Comparison of ENCODE assay signal across 1 cellular context in the genomic region with DNA sequence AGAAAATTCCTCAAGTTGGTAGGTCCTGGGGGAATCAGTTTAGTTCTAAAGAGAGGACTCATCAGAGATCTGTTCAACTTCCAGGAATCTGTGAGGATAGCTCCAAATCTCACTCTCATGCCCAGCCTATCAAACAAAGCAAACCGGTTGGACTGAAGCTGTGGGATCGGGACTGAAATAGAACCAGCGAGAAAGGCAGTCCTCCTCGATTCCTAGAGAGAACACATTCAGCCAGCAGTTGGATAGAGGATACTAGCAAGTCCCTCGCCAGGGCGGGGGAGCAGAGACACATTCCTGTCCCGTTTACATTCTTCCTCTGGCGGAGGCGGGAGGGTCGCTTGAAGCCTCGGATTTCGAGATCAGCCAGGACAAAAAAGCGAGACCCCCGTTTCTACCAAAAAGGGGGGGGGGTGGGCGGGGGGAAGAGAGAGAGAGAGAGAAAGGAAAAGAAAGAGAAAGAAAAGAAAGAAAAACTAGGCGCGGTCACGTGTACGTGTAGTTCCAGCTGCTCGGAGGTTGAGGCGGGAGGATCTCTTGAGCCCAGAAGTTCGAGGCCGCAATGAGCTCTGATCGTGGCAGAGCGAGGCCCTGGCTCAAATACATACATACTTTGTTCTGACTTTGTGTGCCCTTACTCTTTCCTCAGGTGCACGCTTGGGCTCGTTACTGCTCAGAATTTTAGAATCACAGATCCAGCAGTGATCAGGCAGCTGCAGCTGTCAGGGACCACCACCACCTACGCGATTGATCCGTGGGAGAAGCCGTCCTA.
TF ChIP-seq lines count a peak whose summit lies in the region.

No MANE protein-coding gene starts in this region.

TF ChIP-seq in HepG2, 621 proteins besides CTCF, POLR2A, EP300 and RAD21 (continued from another document and continues in another):
- TF ChIP-seq KLF13 (CRISPR knock-in tag; IDR thresholded peaks at IDR 0.05) (no peak), GZF1 (CRISPR knock-in tag; IDR thresholded peaks at IDR 0.05) (no peak), HNRNPK (IDR thresholded peaks at IDR 0.05; ENCODE audit: low read depth, low read length, poor library complexity, severe bottlenecking) (peak; percentile 67), ZNF747 (CRISPR knock-in tag; IDR thresholded peaks at IDR 0.05; ENCODE audit: borderline replicate concordance) (no peak), ZNF839 (CRISPR knock-in tag; IDR thresholded peaks at IDR 0.05; ENCODE audit: borderline replicate concordance) (no peak), ZNF124 (CRISPR knock-in tag; IDR thresholded peaks at IDR 0.05) (peak; percentile 92), IKZF1 (IDR thresholded peaks at IDR 0.05) (no peak), ZBTB1 (CRISPR knock-in tag; IDR thresholded peaks at IDR 0.05; ENCODE audit: borderline replicate concordance) (0 out of 2 replicates have a peak, but pooled peaks have one; percentile 69), ZNF776 (CRISPR knock-in tag; IDR thresholded peaks at IDR 0.05) (no peak), NFKB2 (CRISPR knock-in tag; IDR thresholded peaks at IDR 0.05; ENCODE audit: borderline replicate concordance) (no peak; the same call in 1 of the 2 replicates), ZNF496 (CRISPR knock-in tag; IDR thresholded peaks at IDR 0.05; ENCODE audit: insufficient replicate concordance) (no peak), MXI1 (IDR thresholded peaks at IDR 0.05; ENCODE audit: borderline replicate concordance, low read depth, low read length) (0 out of 3 replicates have a peak, but pooled peaks have one; percentile 14), HOXD1 (CRISPR knock-in tag; IDR thresholded peaks at IDR 0.05) (no peak), ZFP36L1 (CRISPR knock-in tag; IDR thresholded peaks at IDR 0.05) (peak; percentile 48; the same call in 1 of the 2 replicates), TCF7 (IDR thresholded peaks at IDR 0.05; ENCODE audit: low read depth) (no peak), GATA4 (IDR thresholded peaks at IDR 0.05; ENCODE audit: borderline replicate concordance, low read depth) (no peak), REST (IDR thresholded peaks at IDR 0.05; ENCODE audit: borderline replicate concordance in 1 of 2, low read depth in 1 of 2, low read length in 2 of 2) (peak in 1 of 2 experiments; percentile 50; a peak in 1 of 4 replicates), LBX2 (CRISPR knock-in tag; IDR thresholded peaks at IDR 0.05; ENCODE audit: borderline replicate concordance) (no peak), ZNF414 (CRISPR knock-in tag; IDR thresholded peaks at IDR 0.05) (0 out of 2 replicates have a peak, but pooled peaks have one; percentile 79), POLR2AphosphoS2 (IDR thresholded peaks at IDR 0.05; ENCODE audit: low read depth, low read length) (no peak), STAT5B (CRISPR knock-in tag; IDR thresholded peaks at IDR 0.05) (peak; percentile 39; the same call in 1 of the 2 replicates), NFRKB (IDR thresholded peaks at IDR 0.05) (no peak), THYN1 (CRISPR knock-in tag; IDR thresholded peaks at IDR 0.05; ENCODE audit: borderline replicate concordance, low read depth) (no peak), KDM5B (CRISPR knock-in tag; IDR thresholded peaks at IDR 0.05; ENCODE audit: borderline replicate concordance) (no peak; the same call in 1 of the 2 replicates)
- TF ChIP-seq, protein P1, sequence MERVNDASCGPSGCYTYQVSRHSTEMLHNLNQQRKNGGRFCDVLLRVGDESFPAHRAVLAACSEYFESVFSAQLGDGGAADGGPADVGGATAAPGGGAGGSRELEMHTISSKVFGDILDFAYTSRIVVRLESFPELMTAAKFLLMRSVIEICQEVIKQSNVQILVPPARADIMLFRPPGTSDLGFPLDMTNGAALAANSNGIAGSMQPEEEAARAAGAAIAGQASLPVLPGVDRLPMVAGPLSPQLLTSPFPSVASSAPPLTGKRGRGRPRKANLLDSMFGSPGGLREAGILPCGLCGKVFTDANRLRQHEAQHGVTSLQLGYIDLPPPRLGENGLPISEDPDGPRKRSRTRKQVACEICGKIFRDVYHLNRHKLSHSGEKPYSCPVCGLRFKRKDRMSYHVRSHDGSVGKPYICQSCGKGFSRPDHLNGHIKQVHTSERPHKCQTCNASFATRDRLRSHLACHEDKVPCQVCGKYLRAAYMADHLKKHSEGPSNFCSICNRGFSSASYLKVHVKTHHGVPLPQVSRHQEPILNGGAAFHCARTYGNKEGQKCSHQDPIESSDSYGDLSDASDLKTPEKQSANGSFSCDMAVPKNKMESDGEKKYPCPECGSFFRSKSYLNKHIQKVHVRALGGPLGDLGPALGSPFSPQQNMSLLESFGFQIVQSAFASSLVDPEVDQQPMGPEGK (CRISPR knock-in tag; IDR thresholded peaks at IDR 0.05): peak; percentile 93
- TF ChIP-seq, protein P2, sequence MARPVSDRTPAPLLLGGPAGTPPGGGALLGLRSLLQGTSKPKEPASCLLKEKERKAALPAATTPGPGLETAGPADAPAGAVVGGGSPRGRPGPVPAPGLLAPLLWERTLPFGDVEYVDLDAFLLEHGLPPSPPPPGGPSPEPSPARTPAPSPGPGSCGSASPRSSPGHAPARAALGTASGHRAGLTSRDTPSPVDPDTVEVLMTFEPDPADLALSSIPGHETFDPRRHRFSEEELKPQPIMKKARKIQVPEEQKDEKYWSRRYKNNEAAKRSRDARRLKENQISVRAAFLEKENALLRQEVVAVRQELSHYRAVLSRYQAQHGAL (CRISPR knock-in tag; IDR thresholded peaks at IDR 0.05; ENCODE audit: not compliant biosample characterization): no peak
- TF ChIP-seq, protein P3, sequence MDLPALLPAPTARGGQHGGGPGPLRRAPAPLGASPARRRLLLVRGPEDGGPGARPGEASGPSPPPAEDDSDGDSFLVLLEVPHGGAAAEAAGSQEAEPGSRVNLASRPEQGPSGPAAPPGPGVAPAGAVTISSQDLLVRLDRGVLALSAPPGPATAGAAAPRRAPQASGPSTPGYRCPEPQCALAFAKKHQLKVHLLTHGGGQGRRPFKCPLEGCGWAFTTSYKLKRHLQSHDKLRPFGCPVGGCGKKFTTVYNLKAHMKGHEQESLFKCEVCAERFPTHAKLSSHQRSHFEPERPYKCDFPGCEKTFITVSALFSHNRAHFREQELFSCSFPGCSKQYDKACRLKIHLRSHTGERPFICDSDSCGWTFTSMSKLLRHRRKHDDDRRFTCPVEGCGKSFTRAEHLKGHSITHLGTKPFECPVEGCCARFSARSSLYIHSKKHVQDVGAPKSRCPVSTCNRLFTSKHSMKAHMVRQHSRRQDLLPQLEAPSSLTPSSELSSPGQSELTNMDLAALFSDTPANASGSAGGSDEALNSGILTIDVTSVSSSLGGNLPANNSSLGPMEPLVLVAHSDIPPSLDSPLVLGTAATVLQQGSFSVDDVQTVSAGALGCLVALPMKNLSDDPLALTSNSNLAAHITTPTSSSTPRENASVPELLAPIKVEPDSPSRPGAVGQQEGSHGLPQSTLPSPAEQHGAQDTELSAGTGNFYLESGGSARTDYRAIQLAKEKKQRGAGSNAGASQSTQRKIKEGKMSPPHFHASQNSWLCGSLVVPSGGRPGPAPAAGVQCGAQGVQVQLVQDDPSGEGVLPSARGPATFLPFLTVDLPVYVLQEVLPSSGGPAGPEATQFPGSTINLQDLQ (CRISPR knock-in tag; IDR thresholded peaks at IDR 0.05): no peak
- TF ChIP-seq, protein P4, sequence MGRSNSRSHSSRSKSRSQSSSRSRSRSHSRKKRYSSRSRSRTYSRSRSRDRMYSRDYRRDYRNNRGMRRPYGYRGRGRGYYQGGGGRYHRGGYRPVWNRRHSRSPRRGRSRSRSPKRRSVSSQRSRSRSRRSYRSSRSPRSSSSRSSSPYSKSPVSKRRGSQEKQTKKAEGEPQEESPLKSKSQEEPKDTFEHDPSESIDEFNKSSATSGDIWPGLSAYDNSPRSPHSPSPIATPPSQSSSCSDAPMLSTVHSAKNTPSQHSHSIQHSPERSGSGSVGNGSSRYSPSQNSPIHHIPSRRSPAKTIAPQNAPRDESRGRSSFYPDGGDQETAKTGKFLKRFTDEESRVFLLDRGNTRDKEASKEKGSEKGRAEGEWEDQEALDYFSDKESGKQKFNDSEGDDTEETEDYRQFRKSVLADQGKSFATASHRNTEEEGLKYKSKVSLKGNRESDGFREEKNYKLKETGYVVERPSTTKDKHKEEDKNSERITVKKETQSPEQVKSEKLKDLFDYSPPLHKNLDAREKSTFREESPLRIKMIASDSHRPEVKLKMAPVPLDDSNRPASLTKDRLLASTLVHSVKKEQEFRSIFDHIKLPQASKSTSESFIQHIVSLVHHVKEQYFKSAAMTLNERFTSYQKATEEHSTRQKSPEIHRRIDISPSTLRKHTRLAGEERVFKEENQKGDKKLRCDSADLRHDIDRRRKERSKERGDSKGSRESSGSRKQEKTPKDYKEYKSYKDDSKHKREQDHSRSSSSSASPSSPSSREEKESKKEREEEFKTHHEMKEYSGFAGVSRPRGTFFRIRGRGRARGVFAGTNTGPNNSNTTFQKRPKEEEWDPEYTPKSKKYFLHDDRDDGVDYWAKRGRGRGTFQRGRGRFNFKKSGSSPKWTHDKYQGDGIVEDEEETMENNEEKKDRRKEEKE (IDR thresholded peaks at IDR 0.05): no peak
- TF ChIP-seq, protein P5, sequence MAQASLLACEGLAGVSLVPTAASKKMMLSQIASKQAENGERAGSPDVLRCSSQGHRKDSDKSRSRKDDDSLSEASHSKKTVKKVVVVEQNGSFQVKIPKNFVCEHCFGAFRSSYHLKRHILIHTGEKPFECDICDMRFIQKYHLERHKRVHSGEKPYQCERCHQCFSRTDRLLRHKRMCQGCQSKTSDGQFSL (CRISPR knock-in tag; IDR thresholded peaks at IDR 0.05): no peak
- TF ChIP-seq, protein P6, sequence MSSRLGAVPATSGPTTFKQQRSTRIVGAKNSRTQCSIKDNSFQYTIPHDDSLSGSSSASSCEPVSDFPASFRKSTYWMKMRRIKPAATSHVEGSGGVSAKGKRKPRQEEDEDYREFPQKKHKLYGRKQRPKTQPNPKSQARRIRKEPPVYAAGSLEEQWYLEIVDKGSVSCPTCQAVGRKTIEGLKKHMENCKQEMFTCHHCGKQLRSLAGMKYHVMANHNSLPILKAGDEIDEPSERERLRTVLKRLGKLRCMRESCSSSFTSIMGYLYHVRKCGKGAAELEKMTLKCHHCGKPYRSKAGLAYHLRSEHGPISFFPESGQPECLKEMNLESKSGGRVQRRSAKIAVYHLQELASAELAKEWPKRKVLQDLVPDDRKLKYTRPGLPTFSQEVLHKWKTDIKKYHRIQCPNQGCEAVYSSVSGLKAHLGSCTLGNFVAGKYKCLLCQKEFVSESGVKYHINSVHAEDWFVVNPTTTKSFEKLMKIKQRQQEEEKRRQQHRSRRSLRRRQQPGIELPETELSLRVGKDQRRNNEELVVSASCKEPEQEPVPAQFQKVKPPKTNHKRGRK (CRISPR knock-in tag; IDR thresholded peaks at IDR 0.05): no peak
- TF ChIP-seq, protein P7, sequence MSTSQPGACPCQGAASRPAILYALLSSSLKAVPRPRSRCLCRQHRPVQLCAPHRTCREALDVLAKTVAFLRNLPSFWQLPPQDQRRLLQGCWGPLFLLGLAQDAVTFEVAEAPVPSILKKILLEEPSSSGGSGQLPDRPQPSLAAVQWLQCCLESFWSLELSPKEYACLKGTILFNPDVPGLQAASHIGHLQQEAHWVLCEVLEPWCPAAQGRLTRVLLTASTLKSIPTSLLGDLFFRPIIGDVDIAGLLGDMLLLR (CRISPR knock-in tag; IDR thresholded peaks at IDR 0.05): no peak
- TF ChIP-seq, protein P8, sequence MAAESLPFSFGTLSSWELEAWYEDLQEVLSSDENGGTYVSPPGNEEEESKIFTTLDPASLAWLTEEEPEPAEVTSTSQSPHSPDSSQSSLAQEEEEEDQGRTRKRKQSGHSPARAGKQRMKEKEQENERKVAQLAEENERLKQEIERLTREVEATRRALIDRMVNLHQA (CRISPR knock-in tag; IDR thresholded peaks at IDR 0.05): no peak
- TF ChIP-seq, protein P9, sequence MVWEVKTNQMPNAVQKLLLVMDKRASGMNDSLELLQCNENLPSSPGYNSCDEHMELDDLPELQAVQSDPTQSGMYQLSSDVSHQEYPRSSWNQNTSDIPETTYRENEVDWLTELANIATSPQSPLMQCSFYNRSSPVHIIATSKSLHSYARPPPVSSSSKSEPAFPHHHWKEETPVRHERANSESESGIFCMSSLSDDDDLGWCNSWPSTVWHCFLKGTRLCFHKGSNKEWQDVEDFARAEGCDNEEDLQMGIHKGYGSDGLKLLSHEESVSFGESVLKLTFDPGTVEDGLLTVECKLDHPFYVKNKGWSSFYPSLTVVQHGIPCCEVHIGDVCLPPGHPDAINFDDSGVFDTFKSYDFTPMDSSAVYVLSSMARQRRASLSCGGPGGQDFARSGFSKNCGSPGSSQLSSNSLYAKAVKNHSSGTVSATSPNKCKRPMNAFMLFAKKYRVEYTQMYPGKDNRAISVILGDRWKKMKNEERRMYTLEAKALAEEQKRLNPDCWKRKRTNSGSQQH (CRISPR knock-in tag; IDR thresholded peaks at IDR 0.05; ENCODE audit: low read depth): peak; percentile 73; the same call in 1 of the 2 replicates
